8 cellular contexts compared by ENCODE assay signal in genomic region chr1:205354259-205354904, GRCh38. TPM values are rescaled to one million over a fixed set of nuclear protein-coding genes. Genes with fewer than 3 reads are reported as not detected.
A peak's percentile ranks its signal among the peaks of the same experiment; 100 is the strongest.
DNase-seq lines count a peak whose midpoint lies in the region; ATAC-seq, FAIRE-seq and TF ChIP-seq lines count a peak whose summit lies in the region.

No MANE protein-coding gene starts in this region.

- CTCF ChIA-PET in CD4-positive, alpha-beta T cell (lab: Charles Lee): interaction anchor here (0.6 to 3.6 kb wide), 14 partner anchors 8 to 357 kb away, joined by 3 to 41 read pairs (median 4); no protein-coding TSS in a partner anchor
- CTCF ChIA-PET in IMR-90 (lab: Yijun Ruan, JAX): interaction anchor here (0.7 to 2.0 kb wide), 23 partner anchors 9 to 304 kb away, joined by 3 to 35 read pairs (median 4); no protein-coding TSS in a partner anchor
- CTCF ChIA-PET in Panc1 (lab: Charles Lee): interaction anchor here (0.6 to 2.3 kb wide), 14 partner anchors 19 to 170 kb away, joined by 3 to 37 read pairs (median 5); partner anchors contain the start of gene TMCC2

- no peak overlapping the region for H2AFZ ChIP-seq in IMR-90 (replicated peaks; ENCODE audit: low read length, poor library complexity)

- no peak overlapping the region for H2BK5ac ChIP-seq in IMR-90 (ENCODE audit: low read depth, low read length, poor library complexity, severe bottlenecking)

- no peak overlapping the region for H2BK120ac ChIP-seq in IMR-90 (ENCODE audit: low read depth, low read length)

- H2AK9ac ChIP-seq in IMR-90 (replicated peaks; ENCODE audit: low read depth, low read length, poor library complexity): no peak overlapping the region

- WGBS in IMR-90 (ENCODE audit: extremely low coverage in 2 of 2, insufficient read length in 1 of 2), 2 experiments: 0% methylated on average over 1 of the region's 3 CpGs; no CpG with 5 or more reads in 1 of the 2 experiments
- WGBS in pancreas, 2 donors: 24 to 32% methylated on average over 3 of the region's 3 CpGs

- peak; percentile 83 for ATAC-seq in CD4-positive, alpha-beta T cell (ENCODE audit: poor library complexity)
- ATAC-seq in IMR-90 (ENCODE audit: low read depth) (peak; percentile 85), Panc1 (peak; percentile 82), pancreas (peak; percentile 72 to 91 (median 80)), HG02938 (IDR thresholded peaks at IDR 0.05; ENCODE audit: unreplicated experiment) (no peak)
- ATAC-seq in activated T-cell treated with anti-CD3 and anti-CD28 coated beads, Interleukin-2, amount 50 U/mL, for 72 hours (replicated peaks in 1 of 2): peak; percentile 41 to 61

- dilution Hi-C loops in IMR-90 (cut with HindIII; ENCODE audit: low sequenced_read_pairs, unreplicated experiment): no loop called here

- H3K36me3 ChIP-seq in IMR-90 (ENCODE audit: control insufficient read depth, insufficient read depth, low read length): no peaks in the 10 kb centered on the region
- H3K36me3 ChIP-seq in Panc1 (ENCODE audit: control insufficient read depth, insufficient read depth, low read length): no peaks in the 10 kb centered on the region
- H3K36me3 ChIP-seq in pancreas: no peaks in the 10 kb centered on the region

- peaks cover 16% of the 10 kb centered on the region for H3K27me3 Mint-ChIP-seq in CD4-positive, alpha-beta T cell
- H3K27me3 Mint-ChIP-seq in activated T-cell treated with anti-CD3 and anti-CD28 coated beads, Interleukin-2, amount 50 U/mL, for 72 hours (ENCODE audit: low read depth): peaks cover 29% of the 10 kb centered on the region

- H3K27ac ChIP-seq in CD4-positive, alpha-beta T cell (ENCODE audit: low read depth, low read length): no peak overlapping the region
- H3K27ac ChIP-seq in IMR-90 (ENCODE audit: insufficient read depth, low read length) (no peak overlapping the region), Panc1 (ENCODE audit: low read length) (no peak overlapping the region), pancreas (no peak overlapping the region)

- TF ChIP-seq CTCF in CD4-positive, alpha-beta T cell (IDR thresholded peaks at IDR 0.05): peak; percentile 95
- TF ChIP-seq CTCF in IMR-90 (conservative IDR thresholded peaks at IDR 0.05; ENCODE audit: low read depth, low read length): peak; percentile 90
- peak; percentile 89 for TF ChIP-seq CTCF in Panc1 (IDR thresholded peaks at IDR 0.05)
- peak; percentile 92 for TF ChIP-seq CTCF in fibroblast of the aortic adventitia (IDR thresholded peaks at IDR 0.05; ENCODE audit: insufficient read depth, low read length)
- TF ChIP-seq CTCF in pancreas (IDR thresholded peaks at IDR 0.05): peak; percentile 63 to 78 (median 76)

- H3K9me3 ChIP-seq in CD4-positive, alpha-beta T cell (ENCODE audit: control insufficient read depth, low read length): no peaks in the 10 kb centered on the region
- no peaks in the 10 kb centered on the region for H3K9me3 ChIP-seq in IMR-90 (ENCODE audit: control insufficient read depth, insufficient read depth, low read length)
- no peaks in the 10 kb centered on the region for H3K9me3 ChIP-seq in Panc1 (ENCODE audit: control insufficient read depth, insufficient read depth, low read depth, low read length)
- H3K9me3 ChIP-seq in pancreas: no peaks in the 10 kb centered on the region

- H3K9me3 Mint-ChIP-seq in CD4-positive, alpha-beta T cell: no peaks in the 10 kb centered on the region
- no peaks in the 10 kb centered on the region for H3K9me3 Mint-ChIP-seq in activated T-cell treated with anti-CD3 and anti-CD28 coated beads, Interleukin-2, amount 50 U/mL, for 72 hours

- POLR2A ChIA-PET in CD4-positive, alpha-beta T cell (lab: Charles Lee): interaction anchor here (0.8 to 1.5 kb wide), 5 partner anchors 69 to 131 kb away, joined by 3 to 8 read pairs (median 6); no protein-coding TSS in a partner anchor
- POLR2A ChIA-PET in IMR-90 (lab: Charles Lee; ENCODE audit: unreplicated experiment) (interaction anchor here (0.5 kb wide), 1 partner anchor 125 kb away, joined by 4 read pairs; no protein-coding TSS in a partner anchor), Panc1 (lab: Charles Lee) (no interaction called here)

- no peak overlapping the region for H3K4me2 ChIP-seq in IMR-90 (ENCODE audit: low read depth, low read length)

- H3K9ac ChIP-seq in IMR-90 (ENCODE audit: low read depth, low read length): no peak overlapping the region

- H2BK15ac ChIP-seq in IMR-90 (ENCODE audit: low read depth, low read length): no peak overlapping the region

- H3K27ac Mint-ChIP-seq in CD4-positive, alpha-beta T cell: no peak overlapping the region
- no peak overlapping the region for H3K27ac Mint-ChIP-seq in activated T-cell treated with anti-CD3 and anti-CD28 coated beads, Interleukin-2, amount 50 U/mL, for 72 hours

- in situ Hi-C loops in IMR-90 (cut with MboI; ENCODE audit: low sequenced_read_pairs) (loop anchor here (5.0 kb wide), 1 partner anchor 133 kb away; no protein-coding TSS in a partner anchor), Panc1 (cut with HindIII; ENCODE audit: low pct_unique_long_range_greater_than_20kb, low sequenced_read_pairs) (no loop called here)

- no peaks in the 10 kb centered on the region for H3K9me1 ChIP-seq in IMR-90 (ENCODE audit: insufficient read depth, low read length)

- H4K8ac ChIP-seq in IMR-90 (ENCODE audit: low read depth in 2 of 2, low read length in 2 of 2): no peak overlapping the region

- no peak for FAIRE-seq in pancreas (lab: Jason Lieb, UNC)

- H2BK20ac ChIP-seq in IMR-90 (ENCODE audit: low read depth, low read length): no peak overlapping the region

- BruUV-seq in IMR-90 (replicated peaks; lab: Mats Ljungman, UMichigan): no TSS peak
- no TSS peak for BruUV-seq in Panc1 (replicated peaks; lab: Mats Ljungman, UMichigan)

- H3K4me3 ChIP-seq in IMR-90 (ENCODE audit: insufficient read depth, low read depth, low read length): no peak overlapping the region
- H3K4me3 ChIP-seq in Panc1 (ENCODE audit: low read depth in 2 of 2, low read length in 2 of 2): no peak overlapping the region
- no peak overlapping the region for H3K4me3 ChIP-seq in fibroblast of the aortic adventitia (ENCODE audit: low read depth, low read length)
- H3K4me3 ChIP-seq in pancreas: no peak overlapping the region

- H3K56ac ChIP-seq in IMR-90 (ENCODE audit: extremely low read depth, insufficient read depth, low read length): no peak overlapping the region

- intact Hi-C loops in CD4-positive, alpha-beta T cell (cut with DNase I, micrococcal nuclease): loop anchor here (1.0 to 2.0 kb wide), 4 partner anchors 130 to 170 kb away; no protein-coding TSS in a partner anchor
- intact Hi-C loops in IMR-90 (cut with micrococcal nuclease) (loop anchor here (1.0 to 10.0 kb wide), 4 partner anchors 76 to 300 kb away; no protein-coding TSS in a partner anchor), Panc1 (cut with micrococcal nuclease; ENCODE audit: unreplicated experiment) (loop anchor here (1.0 to 2.0 kb wide), 2 partner anchors 130 to 170 kb away; no protein-coding TSS in a partner anchor), pancreas (cut with DNase I) (no loop called here)

- no peak overlapping the region for H4K91ac ChIP-seq in IMR-90 (ENCODE audit: insufficient read depth, low read depth, low read length)

- H4K5ac ChIP-seq in IMR-90 (ENCODE audit: low read depth, low read length): no peak overlapping the region

- H3K4me1 Mint-ChIP-seq in CD4-positive, alpha-beta T cell (ENCODE audit: low read depth): no peaks in the 10 kb centered on the region
- no peaks in the 10 kb centered on the region for H3K4me1 Mint-ChIP-seq in activated T-cell treated with anti-CD3 and anti-CD28 coated beads, Interleukin-2, amount 50 U/mL, for 72 hours (ENCODE audit: low read depth)

- no peaks in the 10 kb centered on the region for H4K20me1 ChIP-seq in IMR-90 (ENCODE audit: insufficient read depth, low read length)

- no peak overlapping the region for H3K23ac ChIP-seq in IMR-90 (ENCODE audit: low read depth, low read length)

- peaks cover 6% of the 10 kb centered on the region for H3K27me3 ChIP-seq in CD4-positive, alpha-beta T cell (ENCODE audit: control insufficient read depth, insufficient read depth, low read length)
- H3K27me3 ChIP-seq in IMR-90 (ENCODE audit: control insufficient read depth, insufficient read depth, low read length) (peaks cover 47% of the 10 kb centered on the region), Panc1 (ENCODE audit: control insufficient read depth, insufficient read depth, low read length) (no peaks in the 10 kb centered on the region), pancreas (no peaks in the 10 kb centered on the region)

- H3K14ac ChIP-seq in IMR-90 (replicated peaks; ENCODE audit: low read depth, low read length): no peak overlapping the region

- H3K4me1 ChIP-seq in IMR-90 (ENCODE audit: control insufficient read depth, insufficient read depth, low read length): no peaks in the 10 kb centered on the region; the same call in 1 of the 2 replicates
- no peaks in the 10 kb centered on the region for H3K4me1 ChIP-seq in Panc1 (ENCODE audit: control insufficient read depth, insufficient read depth, low read length)
- peaks cover 0 to 7% (median 7%) of the 10 kb centered on the region in 3 donors for H3K4me1 ChIP-seq in pancreas

- DNase-seq in CD4-positive, alpha-beta T cell: peak; percentile 34 to 56 (median 50)
- DNase-seq in IMR-90 (peak; percentile 76), Panc1 (ENCODE audit: low read depth, low spot score) (peak; percentile 43), fibroblast of the aortic adventitia (ENCODE audit: low read depth) (peak; percentile 86), pancreas (peak in 4 of 6 donors; percentile 40 to 66 (median 54)), HuH-7.5 (ENCODE audit: low spot score) (no peak)
- peak; percentile 60 to 62 for DNase-seq in activated T-cell treated with anti-CD3 and anti-CD28 coated beads, Interleukin-2, amount 50 U/mL, for 72 hours

- peak; percentile 81 for TF ChIP-seq RAD21 in IMR-90 (IDR thresholded peaks at IDR 0.05; ENCODE audit: low read length)

- H3K79me1 ChIP-seq in IMR-90 (ENCODE audit: low read depth in 1 of 2, low read length in 2 of 2): no peaks in the 10 kb centered on the region

- H2AK5ac ChIP-seq in IMR-90 (ENCODE audit: low read depth, low read length): no peak overlapping the region

- TF ChIP-seq POLR2A in IMR-90 (IDR thresholded peaks at IDR 0.05; ENCODE audit: low read depth, low read length): no peak

- H3K18ac ChIP-seq in IMR-90 (ENCODE audit: low read depth, low read length): no peak overlapping the region

- H3K4ac ChIP-seq in IMR-90 (ENCODE audit: low read depth, low read length): no peak overlapping the region

- H3K36me3 Mint-ChIP-seq in CD4-positive, alpha-beta T cell (ENCODE audit: low read depth): no peaks in the 10 kb centered on the region
- no peaks in the 10 kb centered on the region for H3K36me3 Mint-ChIP-seq in activated T-cell treated with anti-CD3 and anti-CD28 coated beads, Interleukin-2, amount 50 U/mL, for 72 hours (ENCODE audit: insufficient read depth in 2 of 2)

- no peak overlapping the region for H3K4me3 Mint-ChIP-seq in CD4-positive, alpha-beta T cell
- no peak overlapping the region for H3K4me3 Mint-ChIP-seq in activated T-cell treated with anti-CD3 and anti-CD28 coated beads, Interleukin-2, amount 50 U/mL, for 72 hours

RNA-seq across cellular contexts. Expression of gene KLHDC8A, which starts 2.3 kb away (rescaled TPM):
- total RNA-seq in CD4-positive, alpha-beta T cell: not detected
- total RNA-seq in IMR-90 (2012; rRNA removed) (not detected in 2 replicates), Panc1 (2021; ENCODE audit: unreplicated experiment) (0.31 TPM), fibroblast of the aortic adventitia (ENCODE audit: low replicate concordance) (not detected in 2 replicates), pancreas (1 to 10 TPM in 1 of 6 donors, under 1 TPM in 5; 0.28 to 1.5 (median 0.68) TPM)
- polyA plus RNA-seq in IMR-90 (2012; rRNA removed) (not detected in 2 replicates), pancreas (1 to 10 TPM in 1 of 2 donors, under 1 TPM in 1; 0.99 to 5.4 TPM)
- polyA plus RNA-seq in IMR-90 (2012; cell fraction: cytosol; rRNA removed): 0.01 TPM in 1 of 2 replicates, not detected in the other
- polyA plus RNA-seq in IMR-90 (2012; cell fraction: nucleus; rRNA removed; ENCODE audit: low replicate concordance): 0.02 TPM in 1 of 2 replicates, not detected in the other
- polyA plus RNA-seq in Panc1 (2012; ENCODE audit: insufficient read length): not detected
- total RNA-seq in activated T-cell treated with anti-CD3 and anti-CD28 coated beads, Interleukin-2, amount 50 U/mL, for 72 hours: not detected

RNA-seq across cellular contexts. Expression of gene NUAK2, which starts 32.8 kb away (rescaled TPM):
- 10 to 100 TPM; 14.9 to 15.3 TPM for total RNA-seq in CD4-positive, alpha-beta T cell
- total RNA-seq in IMR-90 (2012; rRNA removed) (7.2 and 8.1 TPM in 2 replicates), Panc1 (2021; ENCODE audit: unreplicated experiment) (17.4 TPM), fibroblast of the aortic adventitia (ENCODE audit: low replicate concordance) (0.74 and 2.9 TPM in 2 replicates), pancreas (10 to 100 TPM in 2 of 6 donors, 1 to 10 TPM in 4; 6.3 to 14.4 (median 8.6) TPM)
- polyA plus RNA-seq in IMR-90 (2012; rRNA removed) (17.6 and 18.7 TPM in 2 replicates), pancreas (1 to 10 TPM; 7.9 to 9.5 TPM)
- polyA plus RNA-seq in IMR-90 (2012; cell fraction: cytosol; rRNA removed): 12.3 and 18.8 TPM in 2 replicates
- polyA plus RNA-seq in IMR-90 (2012; cell fraction: nucleus; rRNA removed; ENCODE audit: low replicate concordance): 22.8 and 32.1 TPM in 2 replicates
- 8.8 TPM for polyA plus RNA-seq in Panc1 (2012; ENCODE audit: insufficient read length)
- 1 to 10 TPM; 5.4 to 5.7 TPM for total RNA-seq in activated T-cell treated with anti-CD3 and anti-CD28 coated beads, Interleukin-2, amount 50 U/mL, for 72 hours

Comparison
In these comparisons a context has a peak if more than half of its experiments do, and no peak if none do; other contexts are left out.
1. intact Hi-C loops: an anchor here in CD4-positive, alpha-beta T cell (1.0 to 2.0 kb wide), IMR-90 (1.0 to 10.0 kb wide) and Panc1 (1.0 to 2.0 kb wide); none called in pancreas.